Comparison of ENCODE assay signal across 15 cellular contexts in the genomic region with DNA sequence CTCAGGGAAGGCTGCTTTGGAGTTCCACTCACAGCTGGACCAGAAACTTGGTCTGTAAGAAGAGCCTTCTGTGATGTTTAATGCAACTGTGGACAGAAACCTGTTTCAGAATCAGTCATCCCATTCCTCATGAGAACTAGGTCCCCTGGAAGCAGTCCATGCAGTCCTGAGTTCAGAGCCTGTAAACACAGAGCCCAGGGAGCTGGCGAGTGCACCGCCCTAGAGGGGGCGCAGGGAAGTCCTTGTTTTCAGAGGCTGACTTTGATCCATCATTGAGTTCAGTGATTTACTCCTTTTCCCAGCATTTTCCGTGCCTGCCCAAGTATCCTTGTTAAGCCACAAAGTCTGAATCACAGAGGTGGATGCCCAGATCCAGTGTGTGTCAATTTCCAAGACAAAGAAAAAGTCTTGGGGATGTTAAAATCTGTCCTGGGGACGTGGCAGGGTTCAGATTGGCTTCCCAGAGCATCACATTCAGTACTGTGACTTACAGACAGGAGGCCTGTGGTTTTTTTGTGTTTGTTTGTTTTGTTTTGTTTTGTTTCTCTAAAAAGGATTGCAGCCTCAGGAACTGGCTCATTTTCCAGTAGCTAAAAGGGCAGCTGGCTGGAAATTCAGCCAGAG. TPM values are rescaled to one million over a fixed set of nuclear protein-coding genes. Genes with fewer than 3 reads are reported as not detected.
A peak's percentile ranks its signal among the peaks of the same experiment; 100 is the strongest.
DNase-seq lines count a peak whose midpoint lies in the region; ATAC-seq lines count a peak whose summit lies in the region.
"Had no signal": no experiment of that assay in that cellular context is flagged by ENCODE, and none has a peak within 500 bp of the region (broad histone marks: within the 10 kb centered on the region; RNA-seq: fewer than 3 reads in every experiment).

No MANE protein-coding gene starts in this region.

- peak; percentile 29 for DNase-seq in activated CD8-positive, alpha-beta memory T cell treated with anti-CD3 and anti-CD28 coated beads, Interleukin-2, amount 10 ng/mL, durations not matched to agents 7 days and 5 days
- DNase-seq in activated CD8-positive, alpha-beta memory T cell treated with anti-CD3 and anti-CD28 coated beads for 24 hours: no peak
- DNase-seq in SK-MEL-5 (ENCODE audit: low read depth, low spot score) (peak; percentile 37), fibroblast of peridontal ligament (ENCODE audit: extremely low read depth) (peak; percentile 58), stromal cell of bone marrow (ENCODE audit: low read depth) (peak; percentile 65), DMS53 treated with DMSO at 0.1 percent for 48 hours (lab: John Stamatoyannopoulos, UW; ENCODE audit: unreplicated experiment) (no peak)
- DNase-seq in stimulated activated naive B cell treated with anti-CD40 and anti-IgM and Interleukin-4, amounts not matched to agents 10 μg/mL and 1 μg/mL and 100 μg/mL, for 72 hours: no peak
- DNase-seq: activated CD4-positive, alpha-beta T cell treated with anti-CD3 and anti-CD28 coated beads for 36 hours; activated T-cell treated with anti-CD3 and anti-CD28 coated beads, Interleukin-2, amount 50 U/mL, for 24 hours; NCI-H1417; NCI-H446 treated with DMSO at 0.1 percent for 48 hours; spleen had no signal

- peaks cover 12% of the 10 kb centered on the region for H3K27me3 Mint-ChIP-seq in activated CD8-positive, alpha-beta memory T cell treated with anti-CD3 and anti-CD28 coated beads, Interleukin-2, amount 10 ng/mL, durations not matched to agents 7 days and 5 days
- peaks cover 24 to 57% of the 10 kb centered on the region in 2 donors for H3K27me3 Mint-ChIP-seq in stimulated activated naive B cell treated with anti-CD40 and anti-IgM and Interleukin-4, amounts not matched to agents 10 μg/mL and 1 μg/mL and 100 μg/mL, for 72 hours

- no peaks in the 10 kb centered on the region for H3K36me3 Mint-ChIP-seq in activated CD8-positive, alpha-beta memory T cell treated with anti-CD3 and anti-CD28 coated beads, Interleukin-2, amount 10 ng/mL, durations not matched to agents 7 days and 5 days
- no peaks in the 10 kb centered on the region for H3K36me3 Mint-ChIP-seq in stimulated activated naive B cell treated with anti-CD40 and anti-IgM and Interleukin-4, amounts not matched to agents 10 μg/mL and 1 μg/mL and 100 μg/mL, for 72 hours

- no peak overlapping the region for H3K4me3 Mint-ChIP-seq in activated CD8-positive, alpha-beta memory T cell treated with anti-CD3 and anti-CD28 coated beads, Interleukin-2, amount 10 ng/mL, durations not matched to agents 7 days and 5 days
- H3K4me3 Mint-ChIP-seq in stimulated activated naive B cell treated with anti-CD40 and anti-IgM and Interleukin-4, amounts not matched to agents 10 μg/mL and 1 μg/mL and 100 μg/mL, for 72 hours: no peak overlapping the region
- H3K4me3 Mint-ChIP-seq: activated CD4-positive, alpha-beta T cell treated with anti-CD3 and anti-CD28 coated beads for 36 hours; activated T-cell treated with anti-CD3 and anti-CD28 coated beads, Interleukin-2, amount 50 U/mL, for 24 hours; T-helper 1 cell treated with Interleukin-12 subunit alpha and Interleukin-12 subunit beta and Interleukin-4 antibody, amounts not matched to agents 30 μg/mL and 1 μg/mL, for 36 hours had no signal

- in situ Hi-C loops in SK-MEL-5 (cut with HindIII; ENCODE audit: low pct_unique_long_range_greater_than_20kb, low sequenced_read_pairs): no loop called here

- H3K4me1 Mint-ChIP-seq in activated CD8-positive, alpha-beta memory T cell treated with anti-CD3 and anti-CD28 coated beads, Interleukin-2, amount 10 ng/mL, durations not matched to agents 7 days and 5 days: peaks cover 9% of the 10 kb centered on the region
- no peaks in the 10 kb centered on the region for H3K4me1 Mint-ChIP-seq in stimulated activated naive B cell treated with anti-CD40 and anti-IgM and Interleukin-4, amounts not matched to agents 10 μg/mL and 1 μg/mL and 100 μg/mL, for 72 hours
- H3K4me1 Mint-ChIP-seq: activated CD4-positive, alpha-beta T cell treated with anti-CD3 and anti-CD28 coated beads for 36 hours had no signal

- no peak for ATAC-seq in activated CD8-positive, alpha-beta memory T cell treated with anti-CD3 and anti-CD28 coated beads, Interleukin-2, amount 10 ng/mL, durations not matched to agents 7 days and 5 days
- no peak for ATAC-seq in stimulated activated naive B cell treated with anti-CD40 and anti-IgM and Interleukin-4, amounts not matched to agents 10 μg/mL and 1 μg/mL and 100 μg/mL, for 72 hours (replicated peaks)
- ATAC-seq in HG03175 (IDR thresholded peaks at IDR 0.05; ENCODE audit: unreplicated experiment): no peak
- ATAC-seq: activated CD4-positive, alpha-beta T cell treated with anti-CD3 and anti-CD28 coated beads for 36 hours; esophagus mucosa had no signal

- CTCF ChIA-PET in activated CD8-positive, alpha-beta memory T cell treated with anti-CD3 and anti-CD28 coated beads, Interleukin-2, amount 10 ng/mL, durations not matched to agents 7 days and 5 days (lab: Charles Lee): no interaction called here

- no peak overlapping the region for H3K27ac Mint-ChIP-seq in activated CD8-positive, alpha-beta memory T cell treated with anti-CD3 and anti-CD28 coated beads, Interleukin-2, amount 10 ng/mL, durations not matched to agents 7 days and 5 days
- no peak overlapping the region for H3K27ac Mint-ChIP-seq in stimulated activated naive B cell treated with anti-CD40 and anti-IgM and Interleukin-4, amounts not matched to agents 10 μg/mL and 1 μg/mL and 100 μg/mL, for 72 hours
- H3K27ac Mint-ChIP-seq: activated CD4-positive, alpha-beta T cell treated with anti-CD3 and anti-CD28 coated beads for 36 hours; activated T-cell treated with anti-CD3 and anti-CD28 coated beads, Interleukin-2, amount 50 U/mL, for 24 hours; T-helper 1 cell treated with Interleukin-12 subunit alpha and Interleukin-12 subunit beta and Interleukin-4 antibody, amounts not matched to agents 30 μg/mL and 1 μg/mL, for 36 hours had no signal

- H3K9me3 Mint-ChIP-seq in activated CD8-positive, alpha-beta memory T cell treated with anti-CD3 and anti-CD28 coated beads, Interleukin-2, amount 10 ng/mL, durations not matched to agents 7 days and 5 days (ENCODE audit: low read depth): no peaks in the 10 kb centered on the region
- H3K9me3 Mint-ChIP-seq in stimulated activated naive B cell treated with anti-CD40 and anti-IgM and Interleukin-4, amounts not matched to agents 10 μg/mL and 1 μg/mL and 100 μg/mL, for 72 hours: peaks cover 4 to 8% of the 10 kb centered on the region in 2 donors
- H3K9me3 Mint-ChIP-seq: activated T-cell treated with anti-CD3 and anti-CD28 coated beads, Interleukin-2, amount 50 U/mL, for 24 hours; T-helper 1 cell treated with Interleukin-12 subunit alpha and Interleukin-12 subunit beta and Interleukin-4 antibody, amounts not matched to agents 30 μg/mL and 1 μg/mL, for 36 hours had no signal

RNA-seq across cellular contexts. Expression of a gene that starts 9.8 kb away (rescaled TPM):
- total RNA-seq in activated CD8-positive, alpha-beta memory T cell treated with anti-CD3 and anti-CD28 coated beads, Interleukin-2, amount 10 ng/mL, durations not matched to agents 7 days and 5 days: 1 to 10 TPM in 1 of 2 experiments, under 1 TPM in 1; 0.50 to 1.6 TPM
- 9.4 and 10.7 TPM in 2 replicates for total RNA-seq in SK-MEL-5 (2014; rRNA removed; shearing (Covaris generic))
- polyA plus RNA-seq in SK-MEL-5 (2015; cell fraction: cytosol; rRNA removed): 7.4 and 8.3 TPM in 2 replicates
- polyA plus RNA-seq in SK-MEL-5 (2015; cell fraction: nucleus; rRNA removed): 32.1 and 35.8 TPM in 2 replicates

RNA-seq across cellular contexts. Expression of a gene that starts 39.3 kb away (rescaled TPM):
- total RNA-seq in activated CD8-positive, alpha-beta memory T cell treated with anti-CD3 and anti-CD28 coated beads, Interleukin-2, amount 10 ng/mL, durations not matched to agents 7 days and 5 days: 1 to 10 TPM; 7.7 to 9.0 TPM
- total RNA-seq in SK-MEL-5 (2014; rRNA removed; shearing (Covaris generic)): 104 and 106 TPM in 2 replicates
- polyA plus RNA-seq in SK-MEL-5 (2015; cell fraction: cytosol; rRNA removed): 80.6 and 89.1 TPM in 2 replicates
- polyA plus RNA-seq in SK-MEL-5 (2015; cell fraction: nucleus; rRNA removed): 34.7 and 43.2 TPM in 2 replicates

Comparison
In these comparisons a context has a peak if more than half of its experiments do, and no peak if none do; other contexts are left out.
1. DNase-seq: peak in activated CD8-positive, alpha-beta memory T cell treated with anti-CD3 and anti-CD28 coated beads, Interleukin-2, amount 10 ng/mL, durations not matched to agents 7 days and 5 days (single experiment), SK-MEL-5 (single experiment), fibroblast of peridontal ligament (single experiment) and stromal cell of bone marrow (single experiment); none in activated CD8-positive, alpha-beta memory T cell treated with anti-CD3 and anti-CD28 coated beads for 24 hours (single experiment), stimulated activated naive B cell treated with anti-CD40 and anti-IgM and Interleukin-4, amounts not matched to agents 10 μg/mL and 1 μg/mL and 100 μg/mL, for 72 hours (single experiment) and DMS53 treated with DMSO at 0.1 percent for 48 hours (single experiment).
2. RNA of a gene that starts 39.3 kb away (total RNA-seq): 104 to 106 TPM in SK-MEL-5; 7.7 to 9.0 TPM in activated CD8-positive, alpha-beta memory T cell treated with anti-CD3 and anti-CD28 coated beads, Interleukin-2, amount 10 ng/mL, durations not matched to agents 7 days and 5 days; every median in the first group is over 10 times any median in the second.